Comparison of ENCODE assay signal across 12 cellular contexts in the genomic region with DNA sequence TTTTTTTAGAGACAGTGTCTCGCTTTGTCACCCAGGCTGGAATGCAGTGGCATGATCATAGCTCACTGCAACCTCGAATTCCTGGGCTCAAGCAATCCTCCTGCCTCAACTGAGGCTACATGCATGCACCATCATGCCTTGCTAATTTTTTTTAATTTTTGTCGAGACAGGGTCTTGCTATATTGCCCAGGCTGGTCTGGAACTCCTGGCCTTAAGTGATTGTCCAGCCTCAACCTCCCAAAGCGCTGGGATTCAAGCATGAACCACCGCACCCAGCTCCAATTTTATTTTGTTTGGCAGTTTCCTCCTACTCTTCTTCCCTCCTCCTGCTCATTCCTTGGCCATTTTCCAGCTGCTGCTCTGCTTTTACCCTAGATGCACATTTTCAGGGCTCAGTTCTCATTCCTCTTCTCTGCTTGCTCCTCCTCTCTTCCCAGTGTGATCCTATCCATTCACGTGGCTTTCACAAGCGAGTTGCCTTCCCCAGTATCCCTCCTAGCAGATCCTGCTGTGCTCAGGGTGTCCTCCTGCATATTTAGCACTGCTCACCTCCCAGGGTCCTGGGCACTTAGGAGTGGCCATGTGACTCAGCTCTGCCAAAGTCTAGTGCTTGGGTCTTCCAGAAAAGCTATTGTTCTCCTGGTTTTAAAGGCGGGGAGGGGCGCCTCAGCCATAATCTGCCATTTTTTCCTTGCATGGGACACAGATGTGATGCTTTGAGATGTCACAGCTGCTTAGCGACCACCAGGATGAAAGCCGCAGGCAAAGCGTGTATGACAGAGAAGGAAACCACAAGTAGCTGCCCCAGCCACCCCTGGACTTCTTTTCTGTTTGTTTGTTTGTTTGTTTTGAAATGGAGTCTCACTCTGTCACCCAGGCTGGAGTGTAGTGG. TPM values are rescaled to one million over a fixed set of nuclear protein-coding genes. Genes with fewer than 3 reads are reported as not detected.
DNase-seq lines count a peak whose midpoint lies in the region; FAIRE-seq and TF ChIP-seq lines count a peak whose summit lies in the region.
"Had no signal": no experiment of that assay in that cellular context is flagged by ENCODE, and none has a peak within 500 bp of the region (broad histone marks: within the 10 kb centered on the region; RNA-seq: fewer than 3 reads in every experiment).

No MANE protein-coding gene starts in this region.

- no peak for FAIRE-seq in H54 (lab: Jason Lieb, UNC)

- H3K27me3 ChIP-seq in osteoblast (ENCODE audit: insufficient read depth, low read length): no peaks in the 10 kb centered on the region
- H3K27me3 ChIP-seq: tibial nerve had no signal

- no peaks in the 10 kb centered on the region for H3K79me2 ChIP-seq in osteoblast (ENCODE audit: insufficient read depth, low read length)

- no peaks in the 10 kb centered on the region for H4K20me1 ChIP-seq in osteoblast (ENCODE audit: insufficient read depth, low read length)

- peaks cover 8% of the 10 kb centered on the region for H3K4me1 ChIP-seq in osteoblast (ENCODE audit: insufficient read depth, low read length)

- H3K27ac ChIP-seq in osteoblast (ENCODE audit: low read depth, low read length): no peak overlapping the region
- H3K27ac ChIP-seq: tibial nerve had no signal

- no peak for TF ChIP-seq POLR2A in H54 (IDR thresholded peaks at IDR 0.05; ENCODE audit: low read depth, low read length)

- no peaks in the 10 kb centered on the region for H3K36me3 ChIP-seq in osteoblast (ENCODE audit: insufficient read depth, low read length)

- H3K4me2 ChIP-seq in osteoblast (ENCODE audit: insufficient read depth, low read length): no peak overlapping the region

- peak; percentile 60 for DNase-seq in AG20443 (ENCODE audit: low spot score)
- peak; percentile 28 for DNase-seq in M059J (ENCODE audit: low read depth)
- peak; percentile 74 for DNase-seq in fibroblast of mammary gland (ENCODE audit: low read depth)
- no peak for DNase-seq in osteoblast (ENCODE audit: insufficient read length, low spot score, missing footprints)
- DNase-seq in H54 (ENCODE audit: insufficient read length, low spot score): no peak
- DNase-seq in NK-92 (lab: John Stamatoyannopoulos, UW; ENCODE audit: unreplicated experiment): no peak
- no peak for DNase-seq in stimulated activated CD4-positive, alpha-beta T cell treated with anti-CD3 and anti-CD28 coated beads, Interleukin-4, amount 100 ng/mL, for 4 hours
- no peak for DNase-seq in DMS153 treated with DMSO at 0.1 percent for 48 hours (lab: John Stamatoyannopoulos, UW; ENCODE audit: unreplicated experiment)
- DNase-seq: activated CD4-positive, alpha-beta T cell treated with anti-CD3 and anti-CD28 coated beads, Interleukin-2, amount 10 ng/mL, durations not matched to agents 24 days and 14 days; activated gamma-delta T cell; retina had no signal

- H3K4me3 ChIP-seq in fibroblast of mammary gland (ENCODE audit: control insufficient read depth, low read depth, low read length) (no peak overlapping the region), osteoblast (ENCODE audit: insufficient read depth, low read length) (no peak overlapping the region)
- H3K4me3 ChIP-seq: tibial nerve had no signal

- TF ChIP-seq CTCF in fibroblast of mammary gland (conservative IDR thresholded peaks at IDR 0.05; ENCODE audit: control insufficient read depth, insufficient read depth, low read depth, low read length) (no peak), osteoblast (IDR thresholded peaks at IDR 0.05; ENCODE audit: extremely low read depth, low read depth, low read length) (no peak)

- no peaks in the 10 kb centered on the region for H3K9me3 ChIP-seq in osteoblast (ENCODE audit: low read depth, low read length)
- H3K9me3 ChIP-seq: tibial nerve had no signal

- H2AFZ ChIP-seq in osteoblast (ENCODE audit: low read length): peak overlapping the region; percentile 65

RNA-seq across cellular contexts. Expression of gene PSEN2, which starts 33.6 kb away (rescaled TPM):
- 25.5 and 31.2 TPM in 2 replicates for total RNA-seq in M059J (2014; rRNA removed; shearing (Covaris generic))
- total RNA-seq in osteoblast: 31.5 and 32.9 TPM in 2 replicates

RNA-seq across cellular contexts. Expression of gene COQ8A, which starts 36.0 kb away (rescaled TPM):
- 4.2 and 9.7 TPM in 2 replicates for total RNA-seq in M059J (2014; rRNA removed; shearing (Covaris generic))
- total RNA-seq in osteoblast: 14.1 and 16.2 TPM in 2 replicates

Comparison
In these comparisons a context has a peak if more than half of its experiments do, and no peak if none do; other contexts are left out.
1. DNase-seq: peak in AG20443 (single experiment), M059J (single experiment) and fibroblast of mammary gland (single experiment); none in osteoblast (single experiment), H54 (single experiment), NK-92 (single experiment), stimulated activated CD4-positive, alpha-beta T cell treated with anti-CD3 and anti-CD28 coated beads, Interleukin-4, amount 100 ng/mL, for 4 hours (0 of 2) and DMS153 treated with DMSO at 0.1 percent for 48 hours (single experiment).